ENCODE assay signal across 22 cellular contexts in genomic region chr2:8564475-8564874, GRCh38.
DNase-seq lines count a peak whose midpoint lies in the region; ATAC-seq and TF ChIP-seq lines count a peak whose summit lies in the region.
"Had no signal": no experiment of that assay in that cellular context is flagged by ENCODE, and none has a peak within 500 bp of the region (broad histone marks: within the 10 kb centered on the region; RNA-seq: fewer than 3 reads in every experiment).

No MANE protein-coding gene starts in this region.

- H3K27me3 ChIP-seq in GM23338 (ENCODE audit: insufficient read depth) = no peaks in the 10 kb centered on the region
- H3K27me3 ChIP-seq in Peyer's patch = no peaks in the 10 kb centered on the region
- H3K27me3 ChIP-seq in osteoblast (ENCODE audit: insufficient read depth, low read length) = no peaks in the 10 kb centered on the region
- H3K27me3 ChIP-seq in suprapubic skin = no peaks in the 10 kb centered on the region

- TF ChIP-seq EP300 in suprapubic skin (IDR thresholded peaks at IDR 0.05) = no peak

- CTCF ChIA-PET in MCF 10A (lab: Yijun Ruan, JAX) = no interaction called here

- H3K79me2 ChIP-seq in GM23338 (replicated peaks; ENCODE audit: insufficient read depth) (no peaks in the 10 kb centered on the region), osteoblast (ENCODE audit: insufficient read depth, low read length) (no peaks in the 10 kb centered on the region)

- H2AFZ ChIP-seq in GM23338 (peak overlapping the region; percentile 38; the same call in 1 of the 2 replicates), osteoblast (ENCODE audit: low read length) (no peak overlapping the region)

- no TSS peak for BruUV-seq in MCF 10A (replicated peaks; lab: Mats Ljungman, UMichigan)

- no peak for DNase-seq in GM23338 (ENCODE audit: low spot score)
- DNase-seq in Peyer's patch = peak in 2 of 3 donors; percentile 31 to 35
- DNase-seq in osteoblast (ENCODE audit: insufficient read length, low spot score, missing footprints) = peak; percentile 18
- peak; percentile 21 to 34 for DNase-seq in suprapubic skin (ENCODE audit: low spot score in 2 of 2)
- no peak for DNase-seq in MCF 10A (ENCODE audit: unreplicated experiment)
- no peak for DNase-seq in coronary artery (ENCODE audit: low spot score)
- DNase-seq: DMS79 treated with DMSO at 0.1 percent for 48 hours, GF-D8, NCI-H1092 treated with DMSO at 0.1 percent for 48 hours, NCI-H1436 treated with DMSO at 0.1 percent for 48 hours, NCI-H1930, NCI-H2107, NCI-H446, NCI-H524 treated with DMSO at 0.1 percent for 48 hours, NCI-H774, PC-3, SHP77 had no signal

- H3K27ac Mint-ChIP-seq in GM23338 (no peak overlapping the region), MCF 10A (ENCODE audit: low read depth, unreplicated experiment) (no peak overlapping the region)
- H3K27ac Mint-ChIP-seq: B cell had no signal

- H3K36me3 ChIP-seq in GM23338 (ENCODE audit: insufficient read depth) = no peaks in the 10 kb centered on the region
- no peaks in the 10 kb centered on the region for H3K36me3 ChIP-seq in Peyer's patch
- no peaks in the 10 kb centered on the region for H3K36me3 ChIP-seq in osteoblast (ENCODE audit: insufficient read depth, low read length)
- H3K36me3 ChIP-seq in suprapubic skin = no peaks in the 10 kb centered on the region

- POLR2A ChIA-PET in MCF 10A (lab: Yijun Ruan, JAX) = interaction anchor here (0.8 kb wide), 1 partner anchor 116 kb away, joined by 4 read pairs; no protein-coding TSS in a partner anchor

- no peaks in the 10 kb centered on the region for H3K4me1 Mint-ChIP-seq in GM23338
- no peaks in the 10 kb centered on the region for H3K4me1 Mint-ChIP-seq in MCF 10A (ENCODE audit: insufficient read depth, unreplicated experiment)
- H3K4me1 Mint-ChIP-seq: B cell had no signal

- no peaks in the 10 kb centered on the region for H4K20me1 ChIP-seq in GM23338 (replicated peaks; ENCODE audit: insufficient read depth)
- H4K20me1 ChIP-seq in osteoblast (ENCODE audit: insufficient read depth, low read length) = no peaks in the 10 kb centered on the region

- intact Hi-C loops in MCF 10A (cut with micrococcal nuclease) = no loop called here

- H3K9me3 Mint-ChIP-seq in GM23338 (peaks cover 24% of the 10 kb centered on the region), MCF 10A (ENCODE audit: unreplicated experiment) (peaks cover 42% of the 10 kb centered on the region)

- peaks cover 16% of the 10 kb centered on the region for H3K27me3 Mint-ChIP-seq in GM23338 (ENCODE audit: insufficient read depth, low read depth, poor library complexity)
- H3K27me3 Mint-ChIP-seq in MCF 10A (ENCODE audit: insufficient read depth, unreplicated experiment) = no peaks in the 10 kb centered on the region
- H3K27me3 Mint-ChIP-seq: CD8-positive, alpha-beta memory T cell had no signal

- no peak overlapping the region for H3K27ac ChIP-seq in GM23338 (ENCODE audit: low read depth)
- H3K27ac ChIP-seq in Peyer's patch = no peak overlapping the region
- H3K27ac ChIP-seq in osteoblast (ENCODE audit: low read depth, low read length) = no peak overlapping the region
- no peak overlapping the region for H3K27ac ChIP-seq in suprapubic skin
- no peak overlapping the region for H3K27ac ChIP-seq in coronary artery
- H3K27ac ChIP-seq: HL-60 had no signal

- H3F3A ChIP-seq in GM23338 (replicated peaks; ENCODE audit: low read depth) = no peaks in the 10 kb centered on the region

- H3K4me2 ChIP-seq in GM23338 = no peak overlapping the region
- no peak overlapping the region for H3K4me2 ChIP-seq in osteoblast (ENCODE audit: insufficient read depth, low read length)

- H3K4me3 Mint-ChIP-seq in GM23338 (no peak overlapping the region), MCF 10A (ENCODE audit: unreplicated experiment) (no peak overlapping the region)
- H3K4me3 Mint-ChIP-seq: B cell, CD14-positive monocyte had no signal

- ATAC-seq in GM23338 (no peak), GM21447 (IDR thresholded peaks at IDR 0.05; ENCODE audit: unreplicated experiment) (no peak)
- ATAC-seq: PC-3 had no signal

- H3K36me3 Mint-ChIP-seq in GM23338 (ENCODE audit: low read depth) (peaks cover 12% of the 10 kb centered on the region), MCF 10A (ENCODE audit: insufficient read depth, unreplicated experiment) (no peaks in the 10 kb centered on the region)

- TF ChIP-seq CTCF in GM23338 (conservative IDR thresholded peaks at IDR 0.05; ENCODE audit: low read depth in 2 of 2) (no peak), Peyer's patch (IDR thresholded peaks at IDR 0.05) (no peak), osteoblast (IDR thresholded peaks at IDR 0.05; ENCODE audit: extremely low read depth, low read depth, low read length) (no peak), suprapubic skin (IDR thresholded peaks at IDR 0.05) (no peak), MCF 10A (IDR thresholded peaks at IDR 0.05; ENCODE audit: unreplicated experiment) (no peak), coronary artery (IDR thresholded peaks at IDR 0.05) (no peak)

- no peaks in the 10 kb centered on the region; the same call in 1 of the 2 replicates for H3K9me2 ChIP-seq in GM23338 (ENCODE audit: insufficient read depth)

- 99% methylated on average over 9 of the region's 9 CpGs for WGBS in suprapubic skin

- H3K4me1 ChIP-seq in GM23338 (ENCODE audit: insufficient read depth) (no peaks in the 10 kb centered on the region), Peyer's patch (no peaks in the 10 kb centered on the region), osteoblast (ENCODE audit: insufficient read depth, low read length) (no peaks in the 10 kb centered on the region), suprapubic skin (no peaks in the 10 kb centered on the region)

- H3K9me3 ChIP-seq in Peyer's patch = peaks cover 0 to 1% (median 0%) of the 10 kb centered on the region in 4 donors
- H3K9me3 ChIP-seq in osteoblast (ENCODE audit: low read depth, low read length) = no peaks in the 10 kb centered on the region
- no peaks in the 10 kb centered on the region for H3K9me3 ChIP-seq in suprapubic skin

- no peak for TF ChIP-seq POLR2A in Peyer's patch (IDR thresholded peaks at IDR 0.05)
- no peak for TF ChIP-seq POLR2A in suprapubic skin (IDR thresholded peaks at IDR 0.05)

- H3K4me3 ChIP-seq in GM23338 (no peak overlapping the region), Peyer's patch (no peak overlapping the region), osteoblast (ENCODE audit: insufficient read depth, low read length) (no peak overlapping the region), suprapubic skin (no peak overlapping the region), coronary artery (no peak overlapping the region)

TF ChIP-seq in GM23338, 12 proteins besides CTCF, POLR2A, EP300 and RAD21 (continues in another document):
- no peak for TF ChIP-seq ZNF114 (CRISPR knock-in tag; IDR thresholded peaks at IDR 0.05)
- TF ChIP-seq POLR2AphosphoS5 (IDR thresholded peaks at IDR 0.05; ENCODE audit: low read depth) = no peak
- TF ChIP-seq EZH2 (IDR thresholded peaks at IDR 0.05; ENCODE audit: low read depth, unreplicated experiment) = no peak
- no peak for TF ChIP-seq NANOG (IDR thresholded peaks at IDR 0.05; ENCODE audit: borderline replicate concordance)
- TF ChIP-seq EZH2phosphoT487 (IDR thresholded peaks at IDR 0.05; ENCODE audit: unreplicated experiment) = no peak
- no peak for TF ChIP-seq ZNF331 (CRISPR knock-in tag; IDR thresholded peaks at IDR 0.05; ENCODE audit: low read depth)

Comparison
In these comparisons a context has a peak if more than half of its experiments do, and no peak if none do; other contexts are left out.
1. DNase-seq: peak in Peyer's patch (2 of 3), osteoblast (single experiment) and suprapubic skin (2 of 2); none in GM23338 (single experiment), MCF 10A (single experiment) and coronary artery (single experiment).